In genomic region chr7:50988465-50988864, GRCh38 we compare ENCODE assay signal across 17 cellular contexts.
DNase-seq lines count a peak whose midpoint lies in the region; ATAC-seq, FAIRE-seq and TF ChIP-seq lines count a peak whose summit lies in the region.
"Had no signal": no experiment of that assay in that cellular context is flagged by ENCODE, and none has a peak within 500 bp of the region (broad histone marks: within the 10 kb centered on the region; RNA-seq: fewer than 3 reads in every experiment).

No MANE protein-coding gene starts in this region.

- no peak for TF ChIP-seq EP300 in H1 (IDR thresholded peaks at IDR 0.05; ENCODE audit: borderline replicate concordance in 1 of 2, low read depth in 2 of 2, low read length in 2 of 2)

- intact Hi-C loops in PC-3 (cut with micrococcal nuclease), result no loop called here

- no peak overlapping the region for H3K23ac ChIP-seq in H1 (ENCODE audit: insufficient read length)

- H3K79me1 ChIP-seq in H1 (ENCODE audit: low read depth, low read length), result no peaks in the 10 kb centered on the region

- H3K27ac Mint-ChIP-seq in neural progenitor cell, result peak overlapping the region; percentile 60
- H3K27ac Mint-ChIP-seq: CD4-positive, alpha-beta T cell had no signal

- no peak overlapping the region for H4K91ac ChIP-seq in H1 (replicated peaks; ENCODE audit: insufficient read length, low read length)

- H3K36me3 Mint-ChIP-seq in neural progenitor cell, result no peaks in the 10 kb centered on the region

- no TSS peak for BruUV-seq in PC-3 (replicated peaks; lab: Mats Ljungman, UMichigan)

- H3K4me2 ChIP-seq in H1 (ENCODE audit: insufficient read depth in 1 of 2, low read depth in 2 of 2, low read length in 2 of 2) (peak overlapping the region; percentile 28 to 36; a peak in 2 of 4 replicates), neural progenitor cell (peak overlapping the region; percentile 38), PC-3 (ENCODE audit: low read length) (no peak overlapping the region)
- H3K4me2 ChIP-seq: A549 had no signal

- H3K27me3 ChIP-seq in H1 (replicated peaks in 1 of 4; ENCODE audit: control insufficient read depth in 3 of 4, extremely low read depth in 1 of 4, insufficient read depth in 3 of 4, low read length in 3 of 4) (no peaks in the 10 kb centered on the region), iPS-18a (ENCODE audit: control insufficient read depth, insufficient read depth, low read length) (no peaks in the 10 kb centered on the region), neural progenitor cell (no peaks in the 10 kb centered on the region), right atrium auricular region (no peaks in the 10 kb centered on the region), PC-3 (ENCODE audit: low read length) (no peaks in the 10 kb centered on the region)

- no peak for ATAC-seq in PC-3
- ATAC-seq: A549 had no signal

- H3K4ac ChIP-seq in H1 (replicated peaks; ENCODE audit: insufficient read length, low read depth, low read length), result no peak overlapping the region

- H3K4me1 ChIP-seq in H1 (replicated peaks in 1 of 4; ENCODE audit: control insufficient read depth in 3 of 4, insufficient read depth in 4 of 4, low read length in 3 of 4) (peaks cover 2 to 10% (median 5%) of the 10 kb centered on the region in 4 experiments; a peak in 5 of 7 replicates), iPS-18a (ENCODE audit: control insufficient read depth, low read depth, low read length) (peaks cover 25% of the 10 kb centered on the region), neural progenitor cell (peaks cover 21% of the 10 kb centered on the region), right atrium auricular region (no peaks in the 10 kb centered on the region), PC-3 (ENCODE audit: insufficient read depth, low read length) (no peaks in the 10 kb centered on the region)
- H3K4me1 ChIP-seq: A549, Caco-2 had no signal

- H3K9ac ChIP-seq in H1 (replicated peaks in 1 of 4; ENCODE audit: extremely low read depth in 1 of 4, low read depth in 3 of 4, low read length in 3 of 4), result no peak overlapping the region
- H3K9ac ChIP-seq in iPS-18a (ENCODE audit: low read length), result no peak overlapping the region
- no peak overlapping the region for H3K9ac ChIP-seq in neural progenitor cell
- H3K9ac ChIP-seq in PC-3 (ENCODE audit: low read length), result no peak overlapping the region

- no peak overlapping the region for H2BK15ac ChIP-seq in H1 (ENCODE audit: low read length)

- H3K4me1 Mint-ChIP-seq in neural progenitor cell, result peaks cover 8% of the 10 kb centered on the region

- 82% methylated on average over 6 of the region's 6 CpGs; no CpG with 5 or more reads in 1 of the 2 experiments for WGBS in H1 (ENCODE audit: extremely low coverage in 1 of 2, insufficient coverage in 1 of 2, insufficient read length in 1 of 2, insufficient replicate concordance in 2 of 2, low coverage in 1 of 2, low lambda C conversion rate in 2 of 2, missing lambda C conversion rate in 1 of 2), 2 experiments

- CTCF ChIA-PET in H1 (lab: Charles Lee; ENCODE audit: partially characterized antibody) (interaction anchor here (0.6 to 1.8 kb wide), 6 partner anchors 9 to 512 kb away, joined by 3 to 9 read pairs (median 3); no protein-coding TSS in a partner anchor), PC-3 (lab: Charles Lee) (no interaction called here)

- no peak overlapping the region for H2AK5ac ChIP-seq in H1 (ENCODE audit: low read depth, low read length)

- H3K9me3 ChIP-seq in H1 (ENCODE audit: insufficient read depth in 2 of 2, low read depth in 1 of 2, low read length in 1 of 2) (no peaks in the 10 kb centered on the region), iPS-18a (ENCODE audit: control insufficient read depth, low read depth, low read length) (no peaks in the 10 kb centered on the region), neural progenitor cell (ENCODE audit: low read depth) (no peaks in the 10 kb centered on the region), right atrium auricular region (no peaks in the 10 kb centered on the region), PC-3 (ENCODE audit: low read length) (no peaks in the 10 kb centered on the region)
- H3K9me3 ChIP-seq: A549, Caco-2 had no signal

- H3K27ac ChIP-seq in H1 (ENCODE audit: low read depth, low read length) (no peak overlapping the region), iPS-18a (ENCODE audit: low read length) (peak overlapping the region; percentile 9), neural progenitor cell (no peak overlapping the region), right atrium auricular region (no peak overlapping the region), PC-3 (ENCODE audit: low read length) (no peak overlapping the region)
- H3K27ac ChIP-seq: 22Rv1, A549, C4-2B had no signal

- POLR2A ChIA-PET in H1 (lab: Charles Lee; ENCODE audit: partially characterized antibody) (interaction anchor here (0.8 to 1.2 kb wide), 3 partner anchors 12 to 219 kb away, joined by 3 read pairs; no protein-coding TSS in a partner anchor), PC-3 (lab: Charles Lee; ENCODE audit: unreplicated experiment) (no interaction called here)

- no peak overlapping the region for H3K4me3 Mint-ChIP-seq in neural progenitor cell
- H3K4me3 Mint-ChIP-seq: CD4-positive, alpha-beta T cell; H9 had no signal

- H3K18ac ChIP-seq in H1 (ENCODE audit: extremely low read depth, low read length), result 0 out of 2 replicates have a peak overlapping the region, but pooled peaks have one; percentile 35

- DNase-seq in ELF-1 (ENCODE audit: low read depth, low spot score), result peak; percentile 21
- no peak for DNase-seq in H1 (ENCODE audit: low read depth in 1 of 2, low spot score in 2 of 2)
- peak; percentile 81 for DNase-seq in neural progenitor cell (ENCODE audit: low spot score)
- no peak for DNase-seq in right atrium auricular region (ENCODE audit: low spot score)
- no peak for DNase-seq in PC-3
- no peak for DNase-seq in putamen (ENCODE audit: low spot score)
- DNase-seq: AML-193; Caco-2; CD4-positive, alpha-beta T cell; GF-D8; GOT3; H9 had no signal

- H3K79me2 ChIP-seq in H1 (ENCODE audit: control insufficient read depth in 1 of 2, insufficient read depth in 2 of 2, low read length in 2 of 2), result no peaks in the 10 kb centered on the region
- no peaks in the 10 kb centered on the region for H3K79me2 ChIP-seq in neural progenitor cell (ENCODE audit: low read depth)
- no peaks in the 10 kb centered on the region for H3K79me2 ChIP-seq in PC-3 (ENCODE audit: low read length)

- peak; percentile 92 for FAIRE-seq in H1 (lab: Jason Lieb, UNC)
- FAIRE-seq: A549, D721Med had no signal

- no peaks in the 10 kb centered on the region for H3F3A ChIP-seq in neural progenitor cell (ENCODE audit: low read depth)
- no peaks in the 10 kb centered on the region for H3F3A ChIP-seq in PC-3 (ENCODE audit: low read length, unreplicated experiment)

- no peak overlapping the region for H4K8ac ChIP-seq in H1 (ENCODE audit: extremely low read depth, insufficient read depth, low read length)

- H2BK12ac ChIP-seq in H1 (ENCODE audit: low read depth, low read length), result no peak overlapping the region

- H2BK20ac ChIP-seq in H1 (ENCODE audit: low read length), result peak overlapping the region; percentile 81; the same call in 1 of the 2 replicates

- peaks cover 2% of the 10 kb centered on the region for H3K27me3 Mint-ChIP-seq in neural progenitor cell (ENCODE audit: insufficient read depth, low read depth)

- no peak overlapping the region for H2BK120ac ChIP-seq in H1 (replicated peaks; ENCODE audit: low read depth, low read length)

- H3K23me2 ChIP-seq in H1 (ENCODE audit: low read depth, low read length), result no peaks in the 10 kb centered on the region

- no peak overlapping the region for H3K14ac ChIP-seq in H1 (ENCODE audit: insufficient read length)

- H3K4me3 ChIP-seq in H1 (ENCODE audit: extremely low read depth in 1 of 4, insufficient read depth in 2 of 4, low read depth in 3 of 4, low read length in 4 of 4), result no peak overlapping the region
- H3K4me3 ChIP-seq in iPS-18a (ENCODE audit: low read length), result no peak overlapping the region
- H3K4me3 ChIP-seq in neural progenitor cell, result no peak overlapping the region
- H3K4me3 ChIP-seq in right atrium auricular region, result no peak overlapping the region
- H3K4me3 ChIP-seq in PC-3 (ENCODE audit: low read length), result no peak overlapping the region
- H3K4me3 ChIP-seq: A549 had no signal

- TF ChIP-seq CTCF in H1 (IDR thresholded peaks at IDR 0.05; ENCODE audit: control extremely low read depth in 1 of 3, insufficient read depth in 1 of 3, low read depth in 1 of 3, low read length in 3 of 3) (no peak), neural progenitor cell (IDR thresholded peaks at IDR 0.05) (no peak), right atrium auricular region (IDR thresholded peaks at IDR 0.05) (no peak), PC-3 (conservative IDR thresholded peaks at IDR 0.05; ENCODE audit: low read depth, low read length) (no peak)

- H3K56ac ChIP-seq in H1 (replicated peaks; ENCODE audit: insufficient read length, low read depth, low read length), result no peak overlapping the region

- TF ChIP-seq POLR2A in H1 (IDR thresholded peaks at IDR 0.05; ENCODE audit: control extremely low read depth in 1 of 2, low read depth in 2 of 2, low read length in 2 of 2), result no peak

- H3K36me3 ChIP-seq in H1 (ENCODE audit: control insufficient read depth in 2 of 4, insufficient read depth in 4 of 4, low read length in 3 of 4) (no peaks in the 10 kb centered on the region), iPS-18a (ENCODE audit: control insufficient read depth, low read depth, low read length) (no peaks in the 10 kb centered on the region), neural progenitor cell (no peaks in the 10 kb centered on the region), right atrium auricular region (no peaks in the 10 kb centered on the region), PC-3 (ENCODE audit: low read depth, low read length) (no peaks in the 10 kb centered on the region)

- no peak for TF ChIP-seq RAD21 in H1 (IDR thresholded peaks at IDR 0.05 in 1 of 2, conservative IDR thresholded peaks at IDR 0.05 in 1 of 2; ENCODE audit: low read depth in 2 of 2, low read length in 2 of 2)

- H4K20me1 ChIP-seq in H1 (replicated peaks in 1 of 2; ENCODE audit: control insufficient read depth in 1 of 2, insufficient read depth in 2 of 2, low read length in 2 of 2) (no peaks in the 10 kb centered on the region), neural progenitor cell (ENCODE audit: low read depth) (no peaks in the 10 kb centered on the region), PC-3 (ENCODE audit: low read length) (no peaks in the 10 kb centered on the region)

- H3K9me2 ChIP-seq in PC-3 (replicated peaks; ENCODE audit: low read length), result no peaks in the 10 kb centered on the region

- H2BK5ac ChIP-seq in H1 (ENCODE audit: low read depth, low read length), result peak overlapping the region; percentile 45; the same call in 1 of the 2 replicates

- peaks cover 11% of the 10 kb centered on the region for H3K9me3 Mint-ChIP-seq in neural progenitor cell

- no peak overlapping the region for H4K5ac ChIP-seq in H1 (ENCODE audit: insufficient read length, low read depth, low read length)

- H2AFZ ChIP-seq in H1 (ENCODE audit: low read length), result no peak overlapping the region
- no peak overlapping the region for H2AFZ ChIP-seq in neural progenitor cell (replicated peaks)
- no peak overlapping the region for H2AFZ ChIP-seq in PC-3 (ENCODE audit: low read length)

TF ChIP-seq in H1, 55 proteins besides CTCF, POLR2A, EP300 and RAD21 (continues in another document):
- peak; percentile 91 for TF ChIP-seq POU5F1 (IDR thresholded peaks at IDR 0.05; ENCODE audit: low read depth, low read length)

Comparison
In these comparisons a context has a peak if more than half of its experiments do, and no peak if none do; other contexts are left out.
1. DNase-seq: peak in ELF-1 (single experiment) and neural progenitor cell (single experiment); none in H1 (0 of 2), right atrium auricular region (single experiment), PC-3 (single experiment) and putamen (single experiment).